In genomic region chr17:30906101-30906911, GRCh38 we compare ENCODE assay signal across 8 cellular contexts. TPM values are rescaled to one million over a fixed set of nuclear protein-coding genes. Genes with fewer than 3 reads are reported as not detected.
DNase-seq lines count a peak whose midpoint lies in the region; ATAC-seq and TF ChIP-seq lines count a peak whose summit lies in the region.

TEFM (minus strand) TSS chr17:30906238; CDS start chr17:30906198, 40 bp downstream.

- peak; percentile 92 for DNase-seq in GM10248 (ENCODE audit: extremely low spot score)
- DNase-seq in NCI-H1092 treated with DMSO at 0.1 percent for 48 hours (lab: John Stamatoyannopoulos, UW), result peak; percentile 85
- peak; percentile 69 to 87 for DNase-seq in SW 1271 (lab: John Stamatoyannopoulos, UW)
- DNase-seq in activated naive CD8-positive, alpha-beta T cell treated with anti-CD3 and anti-CD28 coated beads, Interleukin-2, amount 50 U/mL, for 16 hours (ENCODE audit: low read depth, low spot score), result peak; percentile 79
- peak; percentile 94 for DNase-seq in Right ventricle myocardium inferior (ENCODE audit: missing footprints)
- DNase-seq in ovary, result peak; percentile 83 to 92 (median 86)

- 0% methylated on average over 47 of the region's 47 CpGs for WGBS in ovary, 3 donors
- under 1% methylated on average over 47 of the region's 47 CpGs for WGBS in thymus

- H3K36me3 ChIP-seq in ovary (no peaks in the 10 kb centered on the region), thymus (ENCODE audit: control insufficient read depth, insufficient read depth) (no peaks in the 10 kb centered on the region)

- peak within 1 kb of the TSS; percentile 66 for H3K4me3 ChIP-seq in ovary
- H3K4me3 ChIP-seq in thymus (ENCODE audit: low read length), result peak within 1 kb of the TSS; percentile 92

- TF ChIP-seq POLR2A in ovary (IDR thresholded peaks at IDR 0.05), result peak; percentile 43

- POLR2A ChIA-PET in GM10248 (lab: Yijun Ruan, JAX), result no interaction called here

- ATAC-seq in HG02610 (IDR thresholded peaks at IDR 0.05; ENCODE audit: unreplicated experiment), result peak; percentile 88
- ATAC-seq in Right ventricle myocardium inferior, result peak; percentile 99

- TF ChIP-seq EP300 in ovary (IDR thresholded peaks at IDR 0.05), result no peak

- TF ChIP-seq CTCF in GM10248 (IDR thresholded peaks at IDR 0.05; ENCODE audit: control extremely low read depth, extremely low read depth, low read depth, missing control alignments) (no peak), ovary (IDR thresholded peaks at IDR 0.05) (no peak)

- peak within 1 kb of the TSS; percentile 23 to 44 for H3K27ac ChIP-seq in ovary
- peak within 1 kb of the TSS; percentile 75 for H3K27ac ChIP-seq in thymus (ENCODE audit: low read depth)

- no peaks in the 10 kb centered on the region for H3K27me3 ChIP-seq in ovary
- H3K27me3 ChIP-seq in thymus (ENCODE audit: control insufficient read depth, insufficient read depth), result no peaks in the 10 kb centered on the region

- H3K4me1 ChIP-seq in ovary (ENCODE audit: insufficient read depth), result peaks cover 8% of the 10 kb centered on the region
- peaks cover 5% of the 10 kb centered on the region for H3K4me1 ChIP-seq in thymus (ENCODE audit: control insufficient read depth, insufficient read depth, low read length)

- H3K9me3 ChIP-seq in ovary (no peaks in the 10 kb centered on the region), thymus (ENCODE audit: control insufficient read depth) (no peaks in the 10 kb centered on the region)

- CTCF ChIA-PET in GM10248 (lab: Yijun Ruan, JAX), result interaction anchor here (1.0 to 1.7 kb wide), 3 partner anchors 9 to 64 kb away, joined by 3 to 5 read pairs (median 3); partner anchors contain the start of gene RNF135

- intact Hi-C loops in Right ventricle myocardium inferior (cut with DNase I), result loop anchor here (1.0 kb wide), 1 partner anchor 65 kb away; the partner anchor contains the start of gene RNF135
- intact Hi-C loops in ovary (cut with DNase I), result loop anchor here in 1 of 4 donors (10.0 kb wide), 1 partner anchor 308 kb away; no protein-coding TSS in a partner anchor

RNA-seq across cellular contexts. Expression of gene TEFM, which starts in this region (rescaled TPM):
- total RNA-seq in Right ventricle myocardium inferior, result 15.6 TPM
- total RNA-seq in ovary, result 10 to 100 TPM; 11.8 to 18.3 (median 14.7) TPM
- 10 to 100 TPM in 1 of 2 donors, 1 to 10 TPM in 1; 9.4 to 13.2 TPM for polyA plus RNA-seq in ovary
- polyA plus RNA-seq in thymus, result 16.6 TPM

Comparison
In these comparisons a context has a peak if more than half of its experiments do, and no peak if none do; other contexts are left out.
1. Peak in every context shown above with its lines: DNase-seq, ATAC-seq, H3K4me3 ChIP-seq and H3K27ac ChIP-seq.